ENCODE assay signal across 8 cellular contexts in genomic region chr5:80961376-80962281, GRCh38. TPM values are rescaled to one million over a fixed set of nuclear protein-coding genes. Genes with fewer than 3 reads are reported as not detected.
DNase-seq lines count a peak whose midpoint lies in the region; ATAC-seq lines count a peak whose summit lies in the region.

No MANE protein-coding gene starts in this region.

- H3K4me3 Mint-ChIP-seq in immature natural killer cell: peak overlapping the region; percentile 82 to 91 (median 88)
- no peak overlapping the region for H3K4me3 Mint-ChIP-seq in stimulated activated memory B cell treated with anti-CD40 and anti-IgM and Interleukin-4, amounts not matched to agents 10 μg/mL and 1 μg/mL and 100 μg/mL, for 72 hours

- peaks cover 5 to 29% (median 20%) of the 10 kb centered on the region in 3 donors for H3K27me3 Mint-ChIP-seq in immature natural killer cell (ENCODE audit: low read depth in 3 of 3)
- peaks cover 51% of the 10 kb centered on the region for H3K27me3 Mint-ChIP-seq in stimulated activated memory B cell treated with anti-CD40 and anti-IgM and Interleukin-4, amounts not matched to agents 10 μg/mL and 1 μg/mL and 100 μg/mL, for 72 hours

- DNase-seq in MG63 (no peak), immature natural killer cell (peak; percentile 26 to 38 (median 28)), SKM-1 (lab: John Stamatoyannopoulos, UW; ENCODE audit: unreplicated experiment) (no peak), NCI-H748 treated with DMSO at 0.1 percent for 48 hours (lab: John Stamatoyannopoulos, UW) (no peak)
- peak; percentile 71 for DNase-seq in activated naive CD4-positive, alpha-beta T cell treated with Interleukin-2 at 50 U/mL for 16 hours
- DNase-seq in stimulated activated CD4-positive, alpha-beta T cell treated with anti-CD3 and anti-CD28 coated beads, Interleukin-1b, Interleukin-23, amount 100 ng/mL, for 24 hours (ENCODE audit: low read depth in 4 of 4, low spot score in 1 of 4): peak in 3 of 4 experiments; percentile 23 to 44 (median 24)

- H3K27ac Mint-ChIP-seq in immature natural killer cell: peak overlapping the region; percentile 20 to 89 (median 52)
- H3K27ac Mint-ChIP-seq in stimulated activated memory B cell treated with anti-CD40 and anti-IgM and Interleukin-4, amounts not matched to agents 10 μg/mL and 1 μg/mL and 100 μg/mL, for 72 hours: no peak overlapping the region

- peaks cover 42 to 52% of the 10 kb centered on the region in 2 donors for H3K4me1 Mint-ChIP-seq in immature natural killer cell
- H3K4me1 Mint-ChIP-seq in stimulated activated memory B cell treated with anti-CD40 and anti-IgM and Interleukin-4, amounts not matched to agents 10 μg/mL and 1 μg/mL and 100 μg/mL, for 72 hours: peaks cover 4% of the 10 kb centered on the region

- H3K9me3 ChIP-seq in MG63: no peaks in the 10 kb centered on the region

- peaks cover 0 to 4% (median 0%) of the 10 kb centered on the region in 3 donors for H3K36me3 Mint-ChIP-seq in immature natural killer cell
- no peaks in the 10 kb centered on the region for H3K36me3 Mint-ChIP-seq in stimulated activated memory B cell treated with anti-CD40 and anti-IgM and Interleukin-4, amounts not matched to agents 10 μg/mL and 1 μg/mL and 100 μg/mL, for 72 hours

- H3K36me3 ChIP-seq in MG63: no peaks in the 10 kb centered on the region

- H3K9me3 Mint-ChIP-seq in immature natural killer cell: peaks cover 0 to 5% (median 0%) of the 10 kb centered on the region in 6 donors
- peaks cover 4% of the 10 kb centered on the region for H3K9me3 Mint-ChIP-seq in stimulated activated memory B cell treated with anti-CD40 and anti-IgM and Interleukin-4, amounts not matched to agents 10 μg/mL and 1 μg/mL and 100 μg/mL, for 72 hours

- H3K27me3 ChIP-seq in MG63: no peaks in the 10 kb centered on the region

- peak overlapping the region; percentile 61 for H3K4me3 ChIP-seq in MG63

- ATAC-seq in HG03520 (IDR thresholded peaks at IDR 0.05; ENCODE audit: unreplicated experiment): no peak
- no peak for ATAC-seq in stimulated activated memory B cell treated with anti-CD40 and anti-IgM and Interleukin-4, amounts not matched to agents 10 μg/mL and 1 μg/mL and 100 μg/mL, for 72 hours

RNA-seq across cellular contexts. Expression of gene RASGRF2, which starts 1.5 kb away (rescaled TPM):
- total RNA-seq in MG63 (2014; rRNA removed; shearing (Covaris generic); ENCODE audit: low replicate concordance): 2.7 and 3.6 TPM in 2 replicates
- polyA plus RNA-seq in immature natural killer cell: 1 to 10 TPM in 2 of 3 donors, under 1 TPM in 1; 0.17 to 3.8 (median 1.5) TPM

Comparison
In these comparisons a context has a peak if more than half of its experiments do, and no peak if none do; other contexts are left out.
1. DNase-seq: peak in activated naive CD4-positive, alpha-beta T cell treated with Interleukin-2 at 50 U/mL for 16 hours (single experiment), immature natural killer cell (3 of 3) and stimulated activated CD4-positive, alpha-beta T cell treated with anti-CD3 and anti-CD28 coated beads, Interleukin-1b, Interleukin-23, amount 100 ng/mL, for 24 hours (3 of 4); none in MG63 (single experiment), SKM-1 (single experiment) and NCI-H748 treated with DMSO at 0.1 percent for 48 hours (single experiment).